9 cellular contexts compared by ENCODE assay signal in the genomic region with DNA sequence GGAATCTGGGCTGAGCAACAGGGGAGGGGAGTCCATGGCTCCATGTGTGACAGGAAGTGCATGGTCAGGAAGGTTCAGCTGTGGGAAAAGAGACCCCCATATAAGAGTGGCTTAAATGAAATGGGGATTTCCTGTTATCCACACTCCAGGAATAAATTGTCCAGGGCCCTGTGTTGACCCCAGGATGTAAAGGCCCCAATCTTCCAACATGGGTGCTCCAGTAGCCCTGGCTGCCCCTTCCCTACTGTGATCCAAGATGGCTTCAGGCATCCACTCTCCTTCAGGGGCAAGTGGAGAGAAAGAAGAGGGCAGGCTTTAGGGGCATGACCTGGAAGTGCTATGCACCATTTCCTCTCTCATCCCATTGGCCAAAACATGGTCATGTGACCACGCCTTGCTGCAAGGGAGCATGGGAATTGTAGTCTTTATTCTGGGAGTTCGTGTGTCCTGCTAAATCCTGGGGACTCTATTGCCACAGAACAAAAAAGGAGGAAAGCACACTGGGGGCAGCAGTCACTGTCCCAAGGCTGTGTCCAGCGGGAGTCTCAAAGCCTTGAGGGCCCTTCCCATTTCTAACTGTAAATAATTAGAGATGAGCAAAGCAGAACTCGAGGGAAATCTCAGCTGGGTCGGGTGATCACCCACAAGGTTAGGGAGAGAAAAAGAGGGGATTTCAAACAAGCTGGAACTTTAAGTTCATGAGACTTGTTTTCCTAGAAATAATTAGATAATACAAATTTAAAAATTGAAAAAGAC.
DNase-seq lines count a peak whose midpoint lies in the region; ATAC-seq, FAIRE-seq and TF ChIP-seq lines count a peak whose summit lies in the region.
"Had no signal": no experiment of that assay in that cellular context is flagged by ENCODE, and none has a peak within 500 bp of the region (broad histone marks: within the 10 kb centered on the region; RNA-seq: fewer than 3 reads in every experiment).

No MANE protein-coding gene starts in this region.

- no peak overlapping the region for H3K4me3 Mint-ChIP-seq in endothelial cell (ENCODE audit: unreplicated experiment)

- no peak for TF ChIP-seq CTCF in endothelial cell (IDR thresholded peaks at IDR 0.05; ENCODE audit: unreplicated experiment)

- FAIRE-seq in frontal cortex (lab: Jason Lieb, UNC) = no peak

- H3K9me3 Mint-ChIP-seq in endothelial cell (ENCODE audit: unreplicated experiment) = no peaks in the 10 kb centered on the region

- no peak for ATAC-seq in esophagus mucosa

- H3K27ac Mint-ChIP-seq in endothelial cell (ENCODE audit: unreplicated experiment) = no peak overlapping the region

- peak in 2 of 3 donors; percentile 9 to 18 for DNase-seq in stimulated activated CD4-positive, alpha-beta T cell treated with anti-CD3 and anti-CD28 coated beads, TNF-alpha, amount 100 ng/mL, for 48 hours (ENCODE audit: low read depth in 3 of 3)
- DNase-seq in stimulated activated CD4-positive, alpha-beta T cell treated with anti-CD3 and anti-CD28 coated beads, Interleukin-4, amount 100 ng/mL, for 1 hour = no peak
- DNase-seq in NCI-H2171 (lab: John Stamatoyannopoulos, UW) (peak; percentile 90), endothelial cell (ENCODE audit: low spot score) (peak; percentile 29), posterior vena cava (ENCODE audit: low spot score) (no peak), frontal cortex (ENCODE audit: low spot score in 2 of 2) (no peak), cortex of kidney (lab: John Stamatoyannopoulos, UW) (no peak)
- DNase-seq: NCI-H510A treated with DMSO at 0.1 percent for 48 hours had no signal

- H3K36me3 Mint-ChIP-seq in endothelial cell (ENCODE audit: low read depth, unreplicated experiment) = peaks cover 7% of the 10 kb centered on the region

- no peaks in the 10 kb centered on the region for H3K4me1 Mint-ChIP-seq in endothelial cell (ENCODE audit: unreplicated experiment)

- peaks cover 10% of the 10 kb centered on the region for H3K27me3 Mint-ChIP-seq in endothelial cell (ENCODE audit: unreplicated experiment)

- intact Hi-C loops in posterior vena cava (cut with DNase I) = no loop called here

Comparison
In these comparisons a context has a peak if more than half of its experiments do, and no peak if none do; other contexts are left out.
1. DNase-seq: peak in stimulated activated CD4-positive, alpha-beta T cell treated with anti-CD3 and anti-CD28 coated beads, TNF-alpha, amount 100 ng/mL, for 48 hours (2 of 3), NCI-H2171 (single experiment) and endothelial cell (single experiment); none in stimulated activated CD4-positive, alpha-beta T cell treated with anti-CD3 and anti-CD28 coated beads, Interleukin-4, amount 100 ng/mL, for 1 hour (single experiment), posterior vena cava (single experiment), frontal cortex (0 of 2) and cortex of kidney (single experiment).